Comparison of ENCODE assay signal across 7 cellular contexts in the genomic region with DNA sequence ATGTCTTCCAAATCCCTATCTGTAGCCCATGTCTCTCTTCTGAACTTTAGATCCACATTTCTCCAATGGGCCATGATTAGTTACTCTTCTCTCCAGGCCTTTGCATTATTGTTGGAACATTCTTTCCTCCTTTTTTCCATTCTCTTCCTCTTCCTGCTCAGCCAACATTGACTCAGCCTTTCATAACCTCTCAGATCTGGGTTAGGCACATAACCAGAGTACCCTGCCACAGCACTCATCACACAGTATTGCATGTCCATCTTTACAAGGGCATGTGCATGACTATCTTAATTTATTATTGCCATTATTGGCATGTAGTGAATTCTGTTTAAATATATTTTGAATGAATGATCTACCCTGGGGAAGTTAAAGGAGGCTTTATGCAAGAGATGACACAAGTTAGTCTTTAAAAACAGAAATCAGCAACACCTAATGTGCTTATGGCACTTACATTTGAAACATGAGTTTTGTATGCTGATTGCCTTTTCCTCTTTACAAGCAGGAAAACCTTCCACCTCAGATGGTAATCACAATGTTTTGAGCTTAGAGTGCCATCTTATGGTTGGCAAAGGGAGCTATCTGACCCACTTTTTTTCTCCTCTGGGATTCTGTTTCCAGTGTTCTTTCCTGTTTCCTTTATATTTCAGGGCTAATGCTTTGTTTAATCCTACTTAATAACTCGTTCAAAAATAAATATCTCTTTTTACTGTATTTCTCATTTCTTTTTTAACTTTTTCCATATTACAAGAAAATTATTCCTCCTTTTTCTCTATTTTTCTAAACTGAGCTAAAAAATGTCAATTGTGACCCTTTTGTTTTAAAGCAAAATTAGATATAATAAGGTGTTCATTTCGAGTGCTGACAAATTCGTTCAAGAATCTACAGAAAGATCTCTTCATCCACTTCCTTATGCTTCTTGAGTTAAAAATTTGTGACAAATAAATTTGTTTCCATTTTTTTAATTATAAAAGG.
DNase-seq lines count a peak whose midpoint lies in the region; TF ChIP-seq lines count a peak whose summit lies in the region.

No MANE protein-coding gene starts in this region.

- H3K4me1 ChIP-seq in adipocyte (ENCODE audit: control insufficient read depth, insufficient read depth, low read length) = peaks cover 26% of the 10 kb centered on the region
- no peaks in the 10 kb centered on the region for H3K4me1 ChIP-seq in uterus
- H3K4me1 ChIP-seq in colonic mucosa = no peaks in the 10 kb centered on the region

- intact Hi-C loops in uterus (cut with DNase I; ENCODE audit: low total_unique reads) = no loop called here
- intact Hi-C loops in colonic mucosa (cut with DNase I) = no loop called here

- H3K4me3 ChIP-seq in GM06990 (replicated peaks; ENCODE audit: low read depth, low read length) (no peak overlapping the region), NB4 (ENCODE audit: low read depth, low read length) (no peak overlapping the region), adipocyte (ENCODE audit: low read length) (no peak overlapping the region), uterus (no peak overlapping the region), colonic mucosa (no peak overlapping the region)

- H3K9ac ChIP-seq in adipocyte (ENCODE audit: low read length) = no peak overlapping the region
- no peak overlapping the region for H3K9ac ChIP-seq in colonic mucosa (ENCODE audit: low read depth in 2 of 2, low read length in 2 of 2)

- no peaks in the 10 kb centered on the region for H3K9me3 ChIP-seq in adipocyte (ENCODE audit: control insufficient read depth, low read length)
- H3K9me3 ChIP-seq in uterus = no peaks in the 10 kb centered on the region
- H3K9me3 ChIP-seq in colonic mucosa = no peaks in the 10 kb centered on the region

- TF ChIP-seq CTCF in GM06990 (IDR thresholded peaks at IDR 0.05; ENCODE audit: insufficient read depth, low read length, poor library complexity, severe bottlenecking) (peak; percentile 50), NB4 (IDR thresholded peaks at IDR 0.05; ENCODE audit: low read depth, low read length) (peak; percentile 72), uterus (IDR thresholded peaks at IDR 0.05) (peak; percentile 40 to 58 (median 48)), colonic mucosa (IDR thresholded peaks at IDR 0.05) (no peak)

- no peak for DNase-seq in GM06990 (ENCODE audit: extremely low read depth, insufficient read length)
- DNase-seq in NB4 (ENCODE audit: low read depth) = peak; percentile 65
- peak; percentile 66 for DNase-seq in adipocyte (ENCODE audit: low read depth)
- peak; percentile 64 for DNase-seq in iPS-NIHi7 (ENCODE audit: extremely low spot score)
- DNase-seq in uterus = no peak
- DNase-seq in colonic mucosa = no peak
- no peak for DNase-seq in NCI-H187 treated with DMSO at 0.1 percent for 48 hours (lab: John Stamatoyannopoulos, UW)

- peaks cover 5% of the 10 kb centered on the region for H3K36me3 ChIP-seq in GM06990 (ENCODE audit: control insufficient read depth, insufficient read depth, low read length)
- H3K36me3 ChIP-seq in adipocyte (ENCODE audit: control insufficient read depth, insufficient read depth, low read length, severe bottlenecking) = peaks cover 75% of the 10 kb centered on the region
- no peaks in the 10 kb centered on the region for H3K36me3 ChIP-seq in uterus
- H3K36me3 ChIP-seq in colonic mucosa = peaks cover 5% of the 10 kb centered on the region

- TF ChIP-seq POLR2A in NB4 (IDR thresholded peaks at IDR 0.05; ENCODE audit: extremely low read depth, insufficient read length) (no peak), uterus (IDR thresholded peaks at IDR 0.05) (no peak)

- H3K27ac ChIP-seq in uterus = peak overlapping the region in 1 of 2 donors; percentile 14
- H3K27ac ChIP-seq in colonic mucosa = no peak overlapping the region

- H3K27me3 ChIP-seq in GM06990 (replicated peaks; ENCODE audit: control insufficient read depth, insufficient read depth, low read length) (no peaks in the 10 kb centered on the region), adipocyte (replicated peaks; ENCODE audit: control insufficient read depth, insufficient read depth, low read length) (no peaks in the 10 kb centered on the region), uterus (no peaks in the 10 kb centered on the region), colonic mucosa (no peaks in the 10 kb centered on the region)

Comparison
In these comparisons a context has a peak if more than half of its experiments do, and no peak if none do; other contexts are left out.
1. DNase-seq: peak in NB4 (single experiment), adipocyte (single experiment) and iPS-NIHi7 (single experiment); none in GM06990 (single experiment), uterus (0 of 2), colonic mucosa (single experiment) and NCI-H187 treated with DMSO at 0.1 percent for 48 hours (single experiment).